8 cellular contexts compared by ENCODE assay signal in the genomic region with DNA sequence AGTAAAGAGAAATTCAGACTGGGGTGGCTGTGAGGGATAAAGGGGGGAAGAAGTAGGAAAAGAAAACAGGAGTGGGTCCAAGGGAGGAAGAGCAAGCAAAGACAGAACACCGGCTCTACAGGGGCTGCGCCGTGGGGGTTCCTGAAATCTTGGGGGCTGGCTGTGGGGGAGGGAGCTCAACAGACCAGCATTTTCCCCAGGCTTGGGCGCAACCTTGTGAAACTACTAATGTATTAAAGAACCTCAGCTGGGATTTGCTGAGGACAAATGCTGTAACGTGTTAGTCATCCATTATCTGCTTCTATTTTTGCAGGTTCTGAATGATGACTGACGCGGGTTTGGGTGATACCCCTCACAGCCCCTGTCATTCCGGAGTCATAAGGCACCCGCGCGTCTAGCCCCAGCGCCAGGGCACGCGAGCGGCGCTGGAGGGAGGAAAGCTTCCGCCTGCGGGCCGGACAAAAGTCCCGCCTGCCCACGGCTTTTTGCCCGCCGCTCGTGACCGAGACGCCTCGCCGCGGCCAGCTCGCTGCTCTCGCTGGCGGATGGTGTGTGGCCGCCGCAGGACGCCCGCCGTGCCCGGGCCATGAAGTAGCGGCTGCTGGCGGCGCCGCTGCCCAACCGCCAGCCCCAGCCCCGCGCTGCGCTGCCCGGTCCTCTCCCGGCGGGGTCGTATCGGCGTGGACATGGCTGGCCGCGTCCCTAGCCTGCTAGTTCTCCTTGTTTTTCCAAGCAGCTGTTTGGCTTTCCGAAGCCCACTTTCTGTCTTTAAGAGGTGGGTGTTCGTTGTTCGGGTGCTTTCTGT.
DNase-seq lines count a peak whose midpoint lies in the region; ATAC-seq and TF ChIP-seq lines count a peak whose summit lies in the region.

No MANE protein-coding gene starts in this region.

- peaks cover 18% of the 10 kb centered on the region for H3K27me3 Mint-ChIP-seq in activated naive CD8-positive, alpha-beta T cell

- H3K36me3 ChIP-seq in tibial artery: no peaks in the 10 kb centered on the region

- H3K4me1 Mint-ChIP-seq in activated naive CD8-positive, alpha-beta T cell (ENCODE audit: low read depth): peaks cover 16% of the 10 kb centered on the region

- no peaks in the 10 kb centered on the region for H3K9me3 Mint-ChIP-seq in activated naive CD8-positive, alpha-beta T cell (ENCODE audit: low read depth)

- DNase-seq in Ammon's horn (ENCODE audit: low spot score) (peak; percentile 53), OCI-M1 (lab: John Stamatoyannopoulos, UW) (peak; percentile 72), head of caudate nucleus (peak; percentile 4 to 77 (median 49)), non-pigmented ciliary epithelial cell (ENCODE audit: low read depth) (peak; percentile 66), tibial artery (peak; percentile 80 to 90)

- peak overlapping the region; percentile 61 to 71 for H3K4me3 ChIP-seq in tibial artery

- H3K9me3 ChIP-seq in tibial artery: no peaks in the 10 kb centered on the region

- H3K4me1 ChIP-seq in tibial artery: peaks cover 0 to 56% (median 13%) of the 10 kb centered on the region in 4 donors

- H3K27ac Mint-ChIP-seq in activated naive CD8-positive, alpha-beta T cell: no peak overlapping the region

- H3K27ac ChIP-seq in tibial artery: peak overlapping the region; percentile 86 to 92

- H3K4me3 Mint-ChIP-seq in activated naive CD8-positive, alpha-beta T cell: peak overlapping the region; percentile 80

- no peak for TF ChIP-seq CTCF in tibial artery (IDR thresholded peaks at IDR 0.05)

- no peaks in the 10 kb centered on the region for H3K27me3 ChIP-seq in tibial artery

- H3K36me3 Mint-ChIP-seq in activated naive CD8-positive, alpha-beta T cell: peaks cover 21% of the 10 kb centered on the region

- ATAC-seq in GM19035 (IDR thresholded peaks at IDR 0.05; ENCODE audit: unreplicated experiment) (peak; percentile 82), HG03139 (IDR thresholded peaks at IDR 0.05; ENCODE audit: unreplicated experiment) (peak; percentile 67)

- intact Hi-C loops in head of caudate nucleus (cut with DNase I): no loop called here
- intact Hi-C loops in tibial artery (cut with DNase I; ENCODE audit: low total_unique reads): loop anchor here (10.0 kb wide), 1 partner anchor 99 kb away; no protein-coding TSS in a partner anchor

Comparison
In these comparisons a context has a peak if more than half of its experiments do, and no peak if none do; other contexts are left out.
1. Peak in every context shown above with its lines: DNase-seq, ATAC-seq, H3K4me3 ChIP-seq and H3K27ac ChIP-seq.